In genomic region chr1:47769983-47770382, GRCh38 we compare ENCODE assay signal across 30 cellular contexts.
"Had no signal": no experiment of that assay in that cellular context is flagged by ENCODE, and none has a peak within 500 bp of the region (broad histone marks: within the 10 kb centered on the region; RNA-seq: fewer than 3 reads in every experiment).

No MANE protein-coding gene starts in this region.

- H3K27me3 Mint-ChIP-seq: progenitor cell of endocrine pancreas; stimulated activated naive CD8-positive, alpha-beta T cell treated with anti-CD3 and anti-CD28 coated beads, Interleukin-15, amount 100 ng/mL, for 72 hours had no signal

- H3K9me3 ChIP-seq: ovary, psoas muscle, right lobe of liver, sigmoid colon, spleen, suprapubic skin, testis, tibial nerve, upper lobe of left lung, vagina had no signal

- H3K4me1 ChIP-seq: parathyroid adenoma, psoas muscle, spleen, suprapubic skin, testis, upper lobe of left lung, vagina had no signal

- H3K9ac ChIP-seq: neural progenitor cell, parathyroid adenoma had no signal

- H3K4me3 ChIP-seq: neural progenitor cell, ovary, psoas muscle, right lobe of liver, sigmoid colon, smooth muscle cell, spleen, suprapubic skin, testis, tibial nerve, upper lobe of left lung, vagina had no signal

- DNase-seq: natural killer cell; occipital lobe; ovary; psoas muscle; right cardiac atrium; sigmoid colon; spleen; stimulated activated CD4-positive, alpha-beta T cell treated with anti-CD3 and anti-CD28 coated beads, Interleukin-12 subunit alpha, Interleukin-12 subunit beta, amount 100 ng/mL, for 4 hours; stimulated activated CD4-positive, alpha-beta T cell treated with anti-CD3 and anti-CD28 coated beads, Interleukin-1b, Interleukin-23, amount 100 ng/mL, for 48 hours; stimulated activated CD4-positive, alpha-beta T cell treated with anti-CD3 and anti-CD28 coated beads, Interleukin-4, amount 100 ng/mL, for 1 hour; stimulated activated CD4-positive, alpha-beta T cell treated with anti-CD3 and anti-CD28 coated beads, Interleukin-4, amount 100 ng/mL, for 4 hours; stimulated activated CD8-positive, alpha-beta memory T cell treated with anti-CD3 and anti-CD28 coated beads, Interleukin-4, amount 100 ng/mL, for 48 hours; stimulated activated naive CD4-positive, alpha-beta T cell; stimulated activated naive CD8-positive, alpha-beta T cell treated with anti-CD3 and anti-CD28 coated beads, Interleukin-15, amount 100 ng/mL, for 72 hours; stimulated activated naive CD8-positive, alpha-beta T cell treated with anti-CD3 and anti-CD28 coated beads, Interleukin-15, Interleukin-2, amounts not matched to agents 100 U/mL and 50 U/mL, for 24 hours; substantia nigra; testis; trophoblast cell; upper lobe of left lung had no signal

- H3K27me3 ChIP-seq: neural progenitor cell, ovary, right lobe of liver, sigmoid colon, suprapubic skin, testis, tibial nerve, upper lobe of left lung, vagina had no signal

- H3K9me3 Mint-ChIP-seq: natural killer cell; nephron; neural progenitor cell; stimulated activated memory B cell treated with anti-CD40 and anti-IgM and Interleukin-4, amounts not matched to agents 10 μg/mL and 1 μg/mL and 100 μg/mL, for 72 hours; stimulated activated naive CD8-positive, alpha-beta T cell treated with anti-CD3 and anti-CD28 coated beads, Interleukin-15, amount 100 ng/mL, for 72 hours had no signal

- H3K4me3 Mint-ChIP-seq: natural killer cell; nephron; stimulated activated memory B cell treated with anti-CD40 and anti-IgM and Interleukin-4, amounts not matched to agents 10 μg/mL and 1 μg/mL and 100 μg/mL, for 72 hours; stimulated activated naive CD8-positive, alpha-beta T cell treated with anti-CD3 and anti-CD28 coated beads, Interleukin-15, amount 100 ng/mL, for 72 hours had no signal

- H3K36me3 ChIP-seq: neural progenitor cell, ovary, right lobe of liver, sigmoid colon, spleen, suprapubic skin, upper lobe of left lung, vagina had no signal

- H3K27ac Mint-ChIP-seq: natural killer cell; nephron; neural progenitor cell; progenitor cell of endocrine pancreas; stimulated activated memory B cell treated with anti-CD40 and anti-IgM and Interleukin-4, amounts not matched to agents 10 μg/mL and 1 μg/mL and 100 μg/mL, for 72 hours; stimulated activated naive CD8-positive, alpha-beta T cell treated with anti-CD3 and anti-CD28 coated beads, Interleukin-15, amount 100 ng/mL, for 72 hours had no signal

- H3K36me3 Mint-ChIP-seq: natural killer cell; stimulated activated memory B cell treated with anti-CD40 and anti-IgM and Interleukin-4, amounts not matched to agents 10 μg/mL and 1 μg/mL and 100 μg/mL, for 72 hours had no signal

- ATAC-seq: natural killer cell; psoas muscle; right cardiac atrium; right lobe of liver; stimulated activated memory B cell treated with anti-CD40 and anti-IgM and Interleukin-4, amounts not matched to agents 10 μg/mL and 1 μg/mL and 100 μg/mL, for 72 hours; stimulated activated naive CD8-positive, alpha-beta T cell treated with anti-CD3 and anti-CD28 coated beads, Interleukin-15, amount 100 ng/mL, for 72 hours; stimulated activated naive CD8-positive, alpha-beta T cell treated with anti-CD3 and anti-CD28 coated beads, Interleukin-15, Interleukin-2, amounts not matched to agents 100 U/mL and 50 U/mL, for 24 hours had no signal

- H3K4me1 Mint-ChIP-seq: natural killer cell; stimulated activated memory B cell treated with anti-CD40 and anti-IgM and Interleukin-4, amounts not matched to agents 10 μg/mL and 1 μg/mL and 100 μg/mL, for 72 hours; stimulated activated naive CD8-positive, alpha-beta T cell treated with anti-CD3 and anti-CD28 coated beads, Interleukin-15, amount 100 ng/mL, for 72 hours had no signal

- FAIRE-seq: urothelium cell line had no signal

- H3K27ac ChIP-seq: neural progenitor cell, ovary, parathyroid adenoma, psoas muscle, right lobe of liver, sigmoid colon, spleen, suprapubic skin, testis, upper lobe of left lung, vagina had no signal
